Comparison of ENCODE assay signal across 21 cellular contexts in genomic region chr2:171451074-171451473, GRCh38.
"Had no signal": no experiment of that assay in that cellular context is flagged by ENCODE, and none has a peak within 500 bp of the region (broad histone marks: within the 10 kb centered on the region; RNA-seq: fewer than 3 reads in every experiment).

No MANE protein-coding gene starts in this region.

- H3K4me3 ChIP-seq: MG63, SJSA1, SK-N-MC had no signal

- H3K4me1 ChIP-seq: SJSA1 had no signal

- H3K9me3 ChIP-seq: MG63, SJSA1 had no signal

- H3K27me3 ChIP-seq: MG63, SJSA1 had no signal

- H3K27ac ChIP-seq: HL-60, SJSA1, SK-N-MC had no signal

- DNase-seq: KBM-7, MG63, NCI-H1092, NCI-H1105 treated with DMSO at 0.1 percent for 48 hours, NCI-H1417 treated with DMSO at 0.1 percent for 48 hours, NCI-H146, NCI-H1694 treated with DMSO at 0.1 percent for 48 hours, NCI-H1930, NCI-H2081, NCI-H2107, NCI-H2227 treated with DMSO at 0.1 percent for 48 hours, NCI-H524 treated with DMSO at 0.1 percent for 48 hours, NCI-H69, NCI-H774, Right ventricle myocardium superior, RPMI8226, SIG-M5, T-helper 1 cell had no signal
